Comparison of ENCODE assay signal across 23 cellular contexts in the genomic region with DNA sequence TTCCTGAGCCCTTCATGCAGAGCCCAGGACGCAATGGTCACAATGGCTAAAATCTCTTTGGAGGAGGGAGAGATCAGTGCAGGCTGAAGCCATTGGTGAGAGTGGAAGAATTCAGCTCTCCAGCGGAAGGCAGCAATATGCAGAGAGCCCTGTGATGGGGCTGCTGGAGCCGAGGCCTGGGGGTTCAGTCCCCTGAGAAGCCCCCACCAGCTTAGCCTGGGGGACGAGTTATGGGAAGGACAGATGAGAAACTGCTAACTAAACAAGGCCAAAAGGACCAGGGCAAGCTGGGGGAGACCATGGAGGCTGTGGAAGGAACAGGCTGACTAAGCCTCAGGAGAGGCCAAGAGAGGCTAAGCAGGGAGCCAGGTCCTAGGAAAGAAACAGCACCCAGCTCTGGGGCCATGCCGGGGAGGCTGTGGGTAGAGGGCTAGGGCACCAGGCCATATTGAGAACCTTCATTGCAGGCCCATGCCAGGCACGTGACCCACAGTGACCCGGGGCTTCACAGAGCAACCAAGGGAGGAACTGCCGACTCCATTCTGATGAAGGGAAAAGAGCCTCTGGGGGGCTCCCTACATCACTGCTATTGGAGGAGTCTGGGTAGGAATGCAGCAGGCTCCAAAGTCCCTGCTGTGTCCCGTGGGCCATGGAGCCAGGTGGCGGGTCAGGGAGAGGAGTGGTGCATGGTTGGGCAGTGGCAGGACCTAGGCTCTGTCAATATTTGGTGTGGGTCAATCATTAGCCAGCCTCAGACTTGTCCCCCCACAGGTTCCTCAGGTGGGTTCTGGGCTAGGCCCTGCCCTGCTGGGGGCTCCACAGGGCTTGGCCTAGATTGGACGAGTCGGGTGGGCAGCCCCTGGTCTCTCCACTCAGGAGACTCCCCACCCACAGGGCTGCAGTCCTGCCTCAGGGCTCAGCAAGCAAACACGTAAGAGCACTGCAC. TPM values are rescaled to one million over a fixed set of nuclear protein-coding genes. Genes with fewer than 3 reads are reported as not detected.
DNase-seq lines count a peak whose midpoint lies in the region; ATAC-seq and TF ChIP-seq lines count a peak whose summit lies in the region.
"Had no signal": no experiment of that assay in that cellular context is flagged by ENCODE, and none has a peak within 500 bp of the region (broad histone marks: within the 10 kb centered on the region; RNA-seq: fewer than 3 reads in every experiment).

No MANE protein-coding gene starts in this region.

- H3K27me3 Mint-ChIP-seq in stimulated activated naive B cell treated with anti-CD40 and anti-IgM and Interleukin-4, amounts not matched to agents 10 μg/mL and 1 μg/mL and 100 μg/mL, for 72 hours, result no peaks in the 10 kb centered on the region
- H3K27me3 Mint-ChIP-seq: activated CD8-positive, alpha-beta T cell treated with anti-CD3 and anti-CD28 coated beads for 36 hours; dendritic cell treated with granulocyte-macrophage colony-stimulating factor and Interleukin-4, amounts not matched to agents 40 ng/mL and 50 ng/mL, for 4 days; IgD-negative memory B cell had no signal

- no peaks in the 10 kb centered on the region for H3K4me1 Mint-ChIP-seq in stimulated activated naive B cell treated with anti-CD40 and anti-IgM and Interleukin-4, amounts not matched to agents 10 μg/mL and 1 μg/mL and 100 μg/mL, for 72 hours
- H3K4me1 Mint-ChIP-seq: IgD-negative memory B cell had no signal

- peaks cover 6 to 12% of the 10 kb centered on the region in 2 donors for H3K9me3 Mint-ChIP-seq in stimulated activated naive B cell treated with anti-CD40 and anti-IgM and Interleukin-4, amounts not matched to agents 10 μg/mL and 1 μg/mL and 100 μg/mL, for 72 hours

- H3K36me3 Mint-ChIP-seq in stimulated activated naive B cell treated with anti-CD40 and anti-IgM and Interleukin-4, amounts not matched to agents 10 μg/mL and 1 μg/mL and 100 μg/mL, for 72 hours, result peaks cover 7 to 11% of the 10 kb centered on the region in 2 donors
- H3K36me3 Mint-ChIP-seq: IgD-negative memory B cell had no signal

- no peak overlapping the region for H3K9ac ChIP-seq in colonic mucosa (ENCODE audit: low read depth in 2 of 2, low read length in 2 of 2)

- 79 to 90% methylated on average over 13 of the region's 13 CpGs for WGBS in lung, 2 donors
- WGBS in testis, 2 donors, result 90 to 91% methylated on average over 13 of the region's 13 CpGs

- H3K4me1 ChIP-seq in colonic mucosa, result no peaks in the 10 kb centered on the region
- H3K4me1 ChIP-seq in lung (ENCODE audit: control insufficient read depth in 2 of 2, insufficient read depth in 2 of 2, low read length in 2 of 2), result no peaks in the 10 kb centered on the region
- H3K4me1 ChIP-seq in testis, result no peaks in the 10 kb centered on the region
- H3K4me1 ChIP-seq: left ventricle myocardium inferior had no signal

- no peaks in the 10 kb centered on the region for H3K27me3 ChIP-seq in colonic mucosa
- no peaks in the 10 kb centered on the region for H3K27me3 ChIP-seq in lung (ENCODE audit: control insufficient read depth, insufficient read depth)
- no peaks in the 10 kb centered on the region for H3K27me3 ChIP-seq in testis
- H3K27me3 ChIP-seq: ovary had no signal

- H3K27ac Mint-ChIP-seq in stimulated activated naive B cell treated with anti-CD40 and anti-IgM and Interleukin-4, amounts not matched to agents 10 μg/mL and 1 μg/mL and 100 μg/mL, for 72 hours, result peak overlapping the region; percentile 31
- H3K27ac Mint-ChIP-seq: activated CD8-positive, alpha-beta T cell treated with anti-CD3 and anti-CD28 coated beads for 36 hours; dendritic cell treated with granulocyte-macrophage colony-stimulating factor and Interleukin-4, amounts not matched to agents 40 ng/mL and 50 ng/mL, for 4 days; IgD-negative memory B cell had no signal

- H3K4me3 ChIP-seq in colonic mucosa (no peak overlapping the region), lung (no peak overlapping the region), testis (no peak overlapping the region)
- H3K4me3 ChIP-seq: left ventricle myocardium inferior, ovary had no signal

- TF ChIP-seq CTCF in colonic mucosa (IDR thresholded peaks at IDR 0.05) (no peak), lung (IDR thresholded peaks at IDR 0.05; ENCODE audit: control extremely low read depth, extremely low read depth) (no peak), testis (IDR thresholded peaks at IDR 0.05) (no peak)

- H3K27ac ChIP-seq in colonic mucosa, result no peak overlapping the region
- H3K27ac ChIP-seq in lung (ENCODE audit: low read depth in 1 of 2, low read length in 1 of 2), result no peak overlapping the region
- no peak overlapping the region for H3K27ac ChIP-seq in testis
- H3K27ac ChIP-seq: HL-60, left ventricle myocardium inferior, ovary had no signal

- intact Hi-C loops in colonic mucosa (cut with DNase I), result no loop called here
- intact Hi-C loops in testis (cut with DNase I; ENCODE audit: low total_unique reads), result no loop called here

- no peak overlapping the region for H3K4me3 Mint-ChIP-seq in stimulated activated naive B cell treated with anti-CD40 and anti-IgM and Interleukin-4, amounts not matched to agents 10 μg/mL and 1 μg/mL and 100 μg/mL, for 72 hours
- H3K4me3 Mint-ChIP-seq: activated CD8-positive, alpha-beta T cell treated with anti-CD3 and anti-CD28 coated beads for 36 hours; dendritic cell treated with granulocyte-macrophage colony-stimulating factor and Interleukin-4, amounts not matched to agents 40 ng/mL and 50 ng/mL, for 4 days; IgD-negative memory B cell had no signal

- peak; percentile 27 for DNase-seq in ELF-1 (ENCODE audit: low read depth, low spot score)
- peak; percentile 52 for DNase-seq in colonic mucosa
- DNase-seq in lung (ENCODE audit: low spot score), result peak; percentile 21
- DNase-seq in stimulated activated naive B cell treated with anti-CD40 and anti-IgM and Interleukin-4, amounts not matched to agents 10 μg/mL and 1 μg/mL and 100 μg/mL, for 72 hours, result no peak
- no peak for DNase-seq in activated naive CD4-positive, alpha-beta T cell treated with anti-CD3 and anti-CD28 coated beads, Interleukin-2, amount 50 U/mL, for 16 hours
- DNase-seq in kidney glomerular epithelial cell (lab: John Stamatoyannopoulos, UW), result no peak
- no peak for DNase-seq in testis
- DNase-seq: activated CD8-positive, alpha-beta T cell treated with anti-CD3 and anti-CD28 coated beads for 36 hours; activated gamma-delta T cell; activated T-cell treated with anti-CD3 and anti-CD28 coated beads for 4 hours; AML-193; left ventricle myocardium inferior; NCI-H1417; NCI-H446 treated with DMSO at 0.1 percent for 48 hours; OCI-M1; ovary; Right ventricle myocardium superior had no signal

- ATAC-seq in lung (ENCODE audit: insufficient read depth, low FRiP score) (no peak), esophagus mucosa (no peak)
- no peak for ATAC-seq in stimulated activated naive B cell treated with anti-CD40 and anti-IgM and Interleukin-4, amounts not matched to agents 10 μg/mL and 1 μg/mL and 100 μg/mL, for 72 hours (replicated peaks)
- ATAC-seq: activated CD8-positive, alpha-beta T cell treated with anti-CD3 and anti-CD28 coated beads for 36 hours had no signal

- no peak for TF ChIP-seq POLR2A in testis (IDR thresholded peaks at IDR 0.05)

- H3K36me3 ChIP-seq in colonic mucosa (no peaks in the 10 kb centered on the region), lung (ENCODE audit: control insufficient read depth in 2 of 2, insufficient read depth in 2 of 2, low read length in 2 of 2) (no peaks in the 10 kb centered on the region), testis (ENCODE audit: low read depth, missing control alignments) (no peaks in the 10 kb centered on the region)
- H3K36me3 ChIP-seq: left ventricle myocardium inferior, ovary had no signal

- H3K9me3 ChIP-seq in colonic mucosa (no peaks in the 10 kb centered on the region), lung (ENCODE audit: control insufficient read depth in 2 of 2, insufficient read depth in 1 of 2, low read length in 1 of 2) (peaks cover 0 to 7% of the 10 kb centered on the region in 2 donors), testis (no peaks in the 10 kb centered on the region)
- H3K9me3 ChIP-seq: ovary had no signal

RNA-seq across cellular contexts. Expression of a gene that starts 19.8 kb away (rescaled TPM):
- 1 to 10 TPM in 1 of 2 donors, under 1 TPM in 1; 0.96 to 3.4 TPM for total RNA-seq in colonic mucosa
- total RNA-seq in lung, result under 1 TPM in 1 of 2 donors, not detected in 1; 0.37 TPM
- under 1 TPM; 0.10 to 0.22 TPM for polyA plus RNA-seq in lung
- 0.20 TPM for total RNA-seq in esophagus mucosa
- under 1 TPM in 1 of 2 donors, not detected in 1; 0.63 TPM for total RNA-seq in testis
- not detected for polyA plus RNA-seq in testis (ENCODE audit: insufficient read depth, low read depth, low replicate concordance)
- total RNA-seq: activated CD8-positive, alpha-beta T cell treated with anti-CD3 and anti-CD28 coated beads for 36 hours; bronchial epithelial cell; left ventricle myocardium inferior; MCF 10A; Right ventricle myocardium superior had no signal
- polyA plus RNA-seq: IgD-negative memory B cell, ovary had no signal

RNA-seq across cellular contexts. Expression of a gene that starts 50.3 kb away (rescaled TPM):
- total RNA-seq in colonic mucosa (10 to 100 TPM; 53.8 to 76.0 TPM), lung (10 to 100 TPM; 50.1 to 81.0 TPM), esophagus mucosa (30.0 TPM), testis (10 to 100 TPM; 74.0 to 74.5 TPM)
- polyA plus RNA-seq in lung (10 to 100 TPM in 1 of 2 donors, 1 to 10 TPM in 1; 8.1 to 11.6 TPM), testis (ENCODE audit: insufficient read depth, low read depth, low replicate concordance) (16.3 TPM)

Comparison
In these comparisons a context has a peak if more than half of its experiments do, and no peak if none do; other contexts are left out.
1. DNase-seq: peak in ELF-1 (single experiment), colonic mucosa (single experiment) and lung (single experiment); none in stimulated activated naive B cell treated with anti-CD40 and anti-IgM and Interleukin-4, amounts not matched to agents 10 μg/mL and 1 μg/mL and 100 μg/mL, for 72 hours (single experiment), activated naive CD4-positive, alpha-beta T cell treated with anti-CD3 and anti-CD28 coated beads, Interleukin-2, amount 50 U/mL, for 16 hours (single experiment), kidney glomerular epithelial cell (single experiment) and testis (single experiment).